ENCODE assay signal across 12 cellular contexts in the genomic region with DNA sequence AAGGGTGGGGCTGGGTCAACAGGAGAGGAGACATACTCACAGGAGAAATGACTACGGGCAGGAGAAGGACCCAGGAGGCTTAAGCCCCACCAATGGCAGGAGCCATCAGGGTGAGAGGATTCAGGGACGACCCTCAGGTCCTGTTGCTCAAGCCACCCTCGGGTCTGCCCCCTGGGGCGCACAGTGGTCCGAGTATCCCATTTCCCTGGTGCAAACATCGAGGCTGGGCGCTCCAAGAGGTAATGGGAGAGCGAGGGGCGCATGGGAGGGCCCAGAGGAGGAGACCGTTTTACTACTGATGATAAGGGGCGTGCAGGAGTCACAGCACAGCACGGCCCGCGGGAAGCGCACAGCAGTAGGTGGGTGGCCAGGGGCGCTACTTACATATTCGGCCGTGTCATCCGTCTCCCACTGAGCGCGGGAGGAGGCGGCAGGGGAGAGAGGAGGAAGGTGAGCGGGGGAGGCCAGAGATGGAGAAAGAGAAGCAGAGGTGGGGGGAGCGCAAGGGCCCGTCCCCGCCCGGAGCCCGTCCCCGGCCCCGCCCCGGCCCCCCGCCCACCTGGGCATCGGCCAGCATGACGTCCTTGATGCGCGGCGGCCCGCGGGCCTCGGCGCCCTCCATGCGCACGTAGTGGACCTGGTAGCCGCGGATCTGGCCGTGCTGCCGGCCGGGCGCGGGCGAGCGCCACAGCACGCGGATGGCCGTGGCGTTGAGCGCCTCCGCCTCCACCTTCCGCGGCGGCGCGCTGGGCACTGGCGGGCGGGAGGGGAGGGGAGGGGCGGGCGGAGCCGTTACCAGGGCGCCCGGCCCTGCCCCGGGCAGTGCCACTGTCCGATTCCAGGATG.
DNase-seq lines count a peak whose midpoint lies in the region; ATAC-seq, FAIRE-seq and TF ChIP-seq lines count a peak whose summit lies in the region.
"Had no signal": no experiment of that assay in that cellular context is flagged by ENCODE, and none has a peak within 500 bp of the region (broad histone marks: within the 10 kb centered on the region; RNA-seq: fewer than 3 reads in every experiment).

No MANE protein-coding gene starts in this region.

- H3K4ac ChIP-seq in IMR-90 (ENCODE audit: low read depth, low read length), result no peak overlapping the region

- H3K4me1 ChIP-seq in IMR-90 (ENCODE audit: control insufficient read depth, insufficient read depth, low read length), result no peaks in the 10 kb centered on the region
- no peaks in the 10 kb centered on the region for H3K4me1 ChIP-seq in mammary epithelial cell (ENCODE audit: insufficient read depth, low read length)
- H3K4me1 ChIP-seq in A673 (ENCODE audit: insufficient read depth, low read length, poor library complexity, severe bottlenecking), result no peaks in the 10 kb centered on the region
- no peaks in the 10 kb centered on the region for H3K4me1 ChIP-seq in kidney (ENCODE audit: control insufficient read depth in 1 of 2, insufficient read depth in 1 of 2, low read depth in 1 of 2, low read length in 2 of 2)

- no peaks in the 10 kb centered on the region for H3K9me3 Mint-ChIP-seq in neural crest cell
- H3K9me3 Mint-ChIP-seq: dendritic cell treated with granulocyte-macrophage colony-stimulating factor and Interleukin-4, amounts not matched to agents 40 ng/mL and 50 ng/mL, for 4 days had no signal

- FAIRE-seq in kidney (lab: Jason Lieb, UNC), result no peak
- FAIRE-seq: GM18507 had no signal

- H3K9me1 ChIP-seq in IMR-90 (ENCODE audit: insufficient read depth, low read length), result peaks cover 13% of the 10 kb centered on the region

- H2BK15ac ChIP-seq in IMR-90 (ENCODE audit: low read depth, low read length), result no peak overlapping the region

- H2AK9ac ChIP-seq in IMR-90 (replicated peaks; ENCODE audit: low read depth, low read length, poor library complexity), result peak overlapping the region; percentile 28

- no peaks in the 10 kb centered on the region for H3K27me3 Mint-ChIP-seq in neural crest cell (ENCODE audit: low read depth)

- no peak overlapping the region for H4K5ac ChIP-seq in IMR-90 (ENCODE audit: low read depth, low read length)

- no peaks in the 10 kb centered on the region for H3K79me2 ChIP-seq in mammary epithelial cell (ENCODE audit: insufficient read depth, low read length)

- no peak overlapping the region for H3K23ac ChIP-seq in IMR-90 (ENCODE audit: low read depth, low read length)

- in situ Hi-C loops in IMR-90 (cut with MboI; ENCODE audit: low sequenced_read_pairs) (no loop called here), mammary epithelial cell (cut with MboI; ENCODE audit: low sequenced_read_pairs in 2 of 2) (no loop called here), KBM-7 (cut with MboI; ENCODE audit: low pct_unique_long_range_greater_than_20kb, low sequenced_read_pairs) (no loop called here)

- H2AK5ac ChIP-seq in IMR-90 (ENCODE audit: low read depth, low read length), result no peak overlapping the region

- H3K27ac ChIP-seq in IMR-90 (ENCODE audit: insufficient read depth, low read length) (no peak overlapping the region), mammary epithelial cell (ENCODE audit: insufficient read depth, low read depth, low read length) (no peak overlapping the region), A673 (ENCODE audit: low read depth, low read length, poor library complexity, severe bottlenecking) (no peak overlapping the region), kidney (ENCODE audit: low read depth in 2 of 2, low read length in 2 of 2) (no peak overlapping the region)
- H3K27ac ChIP-seq: thoracic aorta had no signal

- H2AFZ ChIP-seq in IMR-90 (replicated peaks; ENCODE audit: low read length, poor library complexity) (no peak overlapping the region), mammary epithelial cell (ENCODE audit: low read depth, low read length) (no peak overlapping the region)

- DNase-seq in CD1c-positive myeloid dendritic cell (ENCODE audit: extremely low spot score) (peak; percentile 2), IMR-90 (no peak), mammary epithelial cell (no peak), neural crest cell (ENCODE audit: low read depth, low spot score) (no peak), KBM-7 (no peak), Kasumi-1 (lab: John Stamatoyannopoulos, UW) (no peak), A673 (ENCODE audit: low spot score) (no peak), kidney (no peak)
- DNase-seq: T-helper 9 cell had no signal

- H3K14ac ChIP-seq in IMR-90 (replicated peaks; ENCODE audit: low read depth, low read length), result no peak overlapping the region

- peaks cover 18% of the 10 kb centered on the region for H3K36me3 Mint-ChIP-seq in neural crest cell (ENCODE audit: low read depth)

- H3K18ac ChIP-seq in IMR-90 (ENCODE audit: low read depth, low read length), result no peak overlapping the region

- dilution Hi-C loops in IMR-90 (cut with HindIII; ENCODE audit: low sequenced_read_pairs, unreplicated experiment), result no loop called here
- dilution Hi-C loops in mammary epithelial cell (cut with HindIII; ENCODE audit: low sequenced_read_pairs), result no loop called here

- no peak overlapping the region for H2BK5ac ChIP-seq in IMR-90 (ENCODE audit: low read depth, low read length, poor library complexity, severe bottlenecking)

- intact Hi-C loops in IMR-90 (cut with micrococcal nuclease), result no loop called here
- intact Hi-C loops in mammary epithelial cell (cut with micrococcal nuclease), result no loop called here
- intact Hi-C loops in A673 (cut with micrococcal nuclease; ENCODE audit: unreplicated experiment), result no loop called here
- intact Hi-C loops in kidney (cut with DNase I), result no loop called here

- CTCF ChIA-PET in IMR-90 (lab: Yijun Ruan, JAX), result no interaction called here
- CTCF ChIA-PET in mammary epithelial cell (lab: Charles Lee; ENCODE audit: low non-redundant PET), result no interaction called here
- CTCF ChIA-PET in A673 (lab: Charles Lee), result interaction anchor here (0.7 kb wide), 1 partner anchor 29 kb away, joined by 8 read pairs; no protein-coding TSS in a partner anchor

- no peak overlapping the region for H3K4me3 ChIP-seq in IMR-90 (ENCODE audit: insufficient read depth, low read depth, low read length)
- peak overlapping the region in 2 of 3 experiments; percentile 8 to 20 for H3K4me3 ChIP-seq in mammary epithelial cell (replicated peaks in 1 of 3; ENCODE audit: insufficient read depth in 1 of 3, low read depth in 2 of 3, low read length in 3 of 3)
- H3K4me3 ChIP-seq in A673 (ENCODE audit: low read depth, low read length, poor library complexity, severe bottlenecking), result no peak overlapping the region
- no peak overlapping the region for H3K4me3 ChIP-seq in kidney (ENCODE audit: low read length in 2 of 2)
- H3K4me3 ChIP-seq: thoracic aorta had no signal

- H3K9ac ChIP-seq in IMR-90 (ENCODE audit: low read depth, low read length) (no peak overlapping the region), mammary epithelial cell (ENCODE audit: insufficient read depth, low read length) (no peak overlapping the region), kidney (ENCODE audit: low read length in 2 of 2) (no peak overlapping the region)

- BruUV-seq in IMR-90 (replicated peaks; lab: Mats Ljungman, UMichigan) (no TSS peak), mammary epithelial cell (replicated peaks; lab: Mats Ljungman, UMichigan) (no TSS peak), A673 (replicated peaks; lab: Mats Ljungman, UMichigan) (no TSS peak)

- H4K8ac ChIP-seq in IMR-90 (ENCODE audit: low read depth in 2 of 2, low read length in 2 of 2), result no peak overlapping the region

- no peaks in the 10 kb centered on the region for H3K9me3 ChIP-seq in IMR-90 (ENCODE audit: control insufficient read depth, insufficient read depth, low read length)
- H3K9me3 ChIP-seq in mammary epithelial cell (replicated peaks; ENCODE audit: insufficient read depth, low read length), result no peaks in the 10 kb centered on the region
- H3K9me3 ChIP-seq in A673 (ENCODE audit: low read depth, low read length, poor library complexity, severe bottlenecking), result no peaks in the 10 kb centered on the region
- H3K9me3 ChIP-seq in kidney (ENCODE audit: control insufficient read depth in 1 of 2, low read length in 2 of 2), result no peaks in the 10 kb centered on the region
- H3K9me3 ChIP-seq: thoracic aorta had no signal

- POLR2A ChIA-PET in IMR-90 (lab: Charles Lee; ENCODE audit: unreplicated experiment) (no interaction called here), A673 (lab: Charles Lee; ENCODE audit: low non-redundant PET) (no interaction called here)

- H3K79me1 ChIP-seq in IMR-90 (ENCODE audit: low read depth in 1 of 2, low read length in 2 of 2), result peaks cover 0 to 8% of the 10 kb centered on the region in 2 experiments; a peak in 1 of 4 replicates

- WGBS in IMR-90 (ENCODE audit: extremely low coverage in 2 of 2, insufficient read length in 1 of 2), 2 experiments, result 81% methylated on average over 16 of the region's 72 CpGs; no CpG with 5 or more reads in 1 of the 2 experiments
- WGBS in mammary epithelial cell (ENCODE audit: low coverage, missing lambda C conversion rate), result 83% methylated on average over 8 of the region's 72 CpGs

- H3K4me2 ChIP-seq in IMR-90 (ENCODE audit: low read depth, low read length), result no peak overlapping the region
- H3K4me2 ChIP-seq in mammary epithelial cell (ENCODE audit: insufficient read depth, low read depth, low read length), result peak overlapping the region; percentile 56

- no peak overlapping the region for H3K4me3 Mint-ChIP-seq in neural crest cell
- H3K4me3 Mint-ChIP-seq: dendritic cell treated with granulocyte-macrophage colony-stimulating factor and Interleukin-4, amounts not matched to agents 40 ng/mL and 50 ng/mL, for 4 days had no signal

- no peak for TF ChIP-seq RAD21 in IMR-90 (IDR thresholded peaks at IDR 0.05; ENCODE audit: low read length)

- H2BK120ac ChIP-seq in IMR-90 (ENCODE audit: low read depth, low read length), result no peak overlapping the region

- H3K36me3 ChIP-seq in IMR-90 (ENCODE audit: control insufficient read depth, insufficient read depth, low read length) (peaks cover 34% of the 10 kb centered on the region), mammary epithelial cell (ENCODE audit: insufficient read depth, low read length) (no peaks in the 10 kb centered on the region), A673 (ENCODE audit: insufficient read depth, low read length, poor library complexity, severe bottlenecking) (peaks cover 20% of the 10 kb centered on the region), kidney (ENCODE audit: control insufficient read depth in 1 of 2, insufficient read depth in 2 of 2, low read length in 2 of 2) (no peaks in the 10 kb centered on the region)

- peak overlapping the region; percentile 43 for H3K27ac Mint-ChIP-seq in neural crest cell (ENCODE audit: unreplicated experiment)
- H3K27ac Mint-ChIP-seq: dendritic cell treated with granulocyte-macrophage colony-stimulating factor and Interleukin-4, amounts not matched to agents 40 ng/mL and 50 ng/mL, for 4 days had no signal

- no peaks in the 10 kb centered on the region for H3K4me1 Mint-ChIP-seq in neural crest cell

- H4K91ac ChIP-seq in IMR-90 (ENCODE audit: insufficient read depth, low read depth, low read length), result no peak overlapping the region

- no peak overlapping the region for H2BK20ac ChIP-seq in IMR-90 (ENCODE audit: low read depth, low read length)

- H4K20me1 ChIP-seq in IMR-90 (ENCODE audit: insufficient read depth, low read length) (no peaks in the 10 kb centered on the region; the same call in 1 of the 2 replicates), mammary epithelial cell (ENCODE audit: insufficient read depth, low read length) (no peaks in the 10 kb centered on the region)

- no peaks in the 10 kb centered on the region for H3K27me3 ChIP-seq in IMR-90 (ENCODE audit: control insufficient read depth, insufficient read depth, low read length)
- no peaks in the 10 kb centered on the region for H3K27me3 ChIP-seq in mammary epithelial cell (ENCODE audit: insufficient read depth, low read length)
- no peaks in the 10 kb centered on the region for H3K27me3 ChIP-seq in A673 (replicated peaks; ENCODE audit: insufficient read depth, low read depth, low read length, poor library complexity)

- no peak for TF ChIP-seq CTCF in IMR-90 (conservative IDR thresholded peaks at IDR 0.05; ENCODE audit: low read depth, low read length)
- TF ChIP-seq CTCF in mammary epithelial cell (conservative IDR thresholded peaks at IDR 0.05 in 1 of 2, IDR thresholded peaks at IDR 0.05 in 1 of 2; ENCODE audit: extremely low read depth in 1 of 2, insufficient read depth in 1 of 2, low read depth in 1 of 2, low read length in 2 of 2), result no peak
- no peak for TF ChIP-seq CTCF in neural crest cell (conservative IDR thresholded peaks at IDR 0.05)
- TF ChIP-seq CTCF in A673 (conservative IDR thresholded peaks at IDR 0.05; ENCODE audit: low read depth, low read length), result no peak
- no peak for TF ChIP-seq CTCF in kidney (IDR thresholded peaks at IDR 0.05; ENCODE audit: borderline replicate concordance, extremely low read depth, insufficient read depth)

- no peak for TF ChIP-seq POLR2A in IMR-90 (IDR thresholded peaks at IDR 0.05; ENCODE audit: low read depth, low read length)

- H3K56ac ChIP-seq in IMR-90 (ENCODE audit: extremely low read depth, insufficient read depth, low read length), result no peak overlapping the region

- peak; percentile 24; the same call in 1 of the 2 replicates for ATAC-seq in IMR-90 (ENCODE audit: low read depth)

Comparison
In these comparisons a context has a peak if more than half of its experiments do, and no peak if none do; other contexts are left out.
1. H3K4me3 ChIP-seq: peak in mammary epithelial cell (2 of 3); none in IMR-90 (single experiment), A673 (single experiment) and kidney (0 of 2).